9 cellular contexts compared by ENCODE assay signal in the genomic region with DNA sequence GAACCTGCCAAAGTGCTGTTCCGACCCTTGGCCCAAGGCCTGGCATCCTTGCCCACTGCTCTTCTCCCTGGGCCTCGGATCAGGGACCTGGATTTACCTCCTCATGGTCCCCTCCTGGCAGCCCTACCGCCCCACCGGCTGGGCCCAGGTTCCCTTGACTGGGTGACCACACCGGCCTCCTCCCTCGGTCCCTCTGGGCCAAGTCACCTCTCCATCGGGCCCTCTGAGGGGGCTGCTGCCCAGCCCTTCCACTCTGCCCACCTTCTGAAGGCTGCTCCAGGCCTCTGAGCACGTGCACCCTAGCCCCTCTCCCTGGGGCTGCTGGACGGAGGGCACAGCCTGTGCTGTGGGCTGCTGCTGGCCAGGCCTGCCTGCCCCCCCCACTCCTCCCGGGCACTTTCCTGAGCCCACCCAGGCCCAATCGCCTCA. TPM values are rescaled to one million over a fixed set of nuclear protein-coding genes. Genes with fewer than 3 reads are reported as not detected.
DNase-seq lines count a peak whose midpoint lies in the region; ATAC-seq, FAIRE-seq and TF ChIP-seq lines count a peak whose summit lies in the region.
"Had no signal": no experiment of that assay in that cellular context is flagged by ENCODE, and none has a peak within 500 bp of the region (broad histone marks: within the 10 kb centered on the region; RNA-seq: fewer than 3 reads in every experiment).

No MANE protein-coding gene starts in this region.

- DNase-seq in CD8-positive, alpha-beta memory T cell, result no peak
- DNase-seq in NB4 (ENCODE audit: low read depth) (no peak), H1 (ENCODE audit: low read depth in 1 of 2, low spot score in 2 of 2) (no peak), neuronal stem cell (ENCODE audit: low spot score) (no peak), DMS153 treated with DMSO at 0.1 percent for 48 hours (lab: John Stamatoyannopoulos, UW; ENCODE audit: unreplicated experiment) (no peak), OCI-M2 (lab: John Stamatoyannopoulos, UW; ENCODE audit: unreplicated experiment) (no peak)

- peak overlapping the region; percentile 83 for H3K18ac ChIP-seq in H1 (ENCODE audit: extremely low read depth, low read length)
- peak overlapping the region; percentile 99 for H3K18ac ChIP-seq in neuronal stem cell (ENCODE audit: low read length)

- CTCF ChIA-PET in CD8-positive, alpha-beta memory T cell (lab: Charles Lee), result no interaction called here
- CTCF ChIA-PET in H1 (lab: Charles Lee; ENCODE audit: partially characterized antibody), result interaction anchor here (1.1 kb wide), 1 partner anchor 80 kb away, joined by 4 read pairs; no protein-coding TSS in a partner anchor

- H2BK120ac ChIP-seq in H1 (replicated peaks; ENCODE audit: low read depth, low read length) (no peak overlapping the region), neuronal stem cell (ENCODE audit: low read depth, low read length) (peak overlapping the region; percentile 41)

- no peak for TF ChIP-seq POLR2A in NB4 (IDR thresholded peaks at IDR 0.05; ENCODE audit: extremely low read depth, insufficient read length)
- no peak for TF ChIP-seq POLR2A in H1 (IDR thresholded peaks at IDR 0.05; ENCODE audit: control extremely low read depth in 1 of 2, low read depth in 2 of 2, low read length in 2 of 2)

- peaks cover 0 to 7% of the 10 kb centered on the region in 2 experiments for H4K20me1 ChIP-seq in H1 (replicated peaks in 1 of 2; ENCODE audit: control insufficient read depth in 1 of 2, insufficient read depth in 2 of 2, low read length in 2 of 2)

- no peaks in the 10 kb centered on the region for H3K36me3 ChIP-seq in CD8-positive, alpha-beta memory T cell (ENCODE audit: insufficient read depth, low read length)
- H3K36me3 ChIP-seq in H1 (ENCODE audit: control insufficient read depth in 2 of 4, insufficient read depth in 4 of 4, low read length in 3 of 4) (no peaks in the 10 kb centered on the region), neuronal stem cell (replicated peaks in 1 of 2; ENCODE audit: control insufficient read depth in 2 of 2, insufficient read depth in 2 of 2, low read length in 2 of 2) (no peaks in the 10 kb centered on the region)

- POLR2A ChIA-PET in CD8-positive, alpha-beta memory T cell (lab: Charles Lee), result no interaction called here
- POLR2A ChIA-PET in H1 (lab: Charles Lee; ENCODE audit: partially characterized antibody), result no interaction called here

- H2BK15ac ChIP-seq in H1 (ENCODE audit: low read length) (0 out of 2 replicates have a peak overlapping the region, but pooled peaks have one; percentile 29), neuronal stem cell (ENCODE audit: low read length) (peak overlapping the region; percentile 54)

- H3K27me3 Mint-ChIP-seq in CD8-positive, alpha-beta memory T cell, result no peaks in the 10 kb centered on the region

- WGBS in H1 (ENCODE audit: extremely low coverage in 1 of 2, insufficient coverage in 1 of 2, insufficient read length in 1 of 2, insufficient replicate concordance in 2 of 2, low coverage in 1 of 2, low lambda C conversion rate in 2 of 2, missing lambda C conversion rate in 1 of 2), 2 experiments, result 32% methylated on average over 5 of the region's 11 CpGs; no CpG with 5 or more reads in 1 of the 2 experiments
- no CpG with 5 or more reads among the region's 11 CpGs for WGBS in neuronal stem cell (ENCODE audit: extremely low coverage in 2 of 2, insufficient read length in 2 of 2, insufficient replicate concordance in 1 of 2), 2 donors

- H3K9me3 ChIP-seq in CD8-positive, alpha-beta memory T cell (ENCODE audit: low read length), result no peaks in the 10 kb centered on the region
- H3K9me3 ChIP-seq in H1 (ENCODE audit: insufficient read depth in 2 of 2, low read depth in 1 of 2, low read length in 1 of 2), result peaks cover 5 to 14% of the 10 kb centered on the region in 2 experiments; a peak in 3 of 4 replicates
- peaks cover 4 to 9% of the 10 kb centered on the region in 2 donors for H3K9me3 ChIP-seq in neuronal stem cell (replicated peaks in 1 of 2; ENCODE audit: control insufficient read depth in 2 of 2, insufficient read depth in 1 of 2, low read depth in 1 of 2, low read length in 2 of 2)

- H3K23ac ChIP-seq in H1 (ENCODE audit: insufficient read length) (no peak overlapping the region), neuronal stem cell (ENCODE audit: low read depth, low read length, poor library complexity) (peak overlapping the region; percentile 92)

- H3K27ac ChIP-seq in CD8-positive, alpha-beta memory T cell (ENCODE audit: low read depth, low read length), result peak overlapping the region; percentile 92
- no peak overlapping the region for H3K27ac ChIP-seq in H1 (ENCODE audit: low read depth, low read length)
- no peak overlapping the region for H3K27ac ChIP-seq in neuronal stem cell (replicated peaks; ENCODE audit: low read length)

- H3K9me3 Mint-ChIP-seq in CD8-positive, alpha-beta memory T cell, result peaks cover 0 to 5% (median 4%) of the 10 kb centered on the region in 5 donors

- H3K36me3 Mint-ChIP-seq in CD8-positive, alpha-beta memory T cell, result peaks cover 0 to 3% (median 0%) of the 10 kb centered on the region in 3 donors

- H3K4me1 Mint-ChIP-seq in CD8-positive, alpha-beta memory T cell, result peaks cover 6 to 23% (median 9%) of the 10 kb centered on the region in 3 donors

- H3K4me1 ChIP-seq in CD8-positive, alpha-beta memory T cell (ENCODE audit: insufficient read depth, low read length), result peaks cover 13% of the 10 kb centered on the region
- H3K4me1 ChIP-seq in H1 (replicated peaks in 1 of 4; ENCODE audit: control insufficient read depth in 3 of 4, insufficient read depth in 4 of 4, low read length in 3 of 4), result peaks cover 0 to 13% (median 11%) of the 10 kb centered on the region in 4 experiments; a peak in 5 of 7 replicates
- H3K4me1 ChIP-seq in neuronal stem cell (ENCODE audit: control insufficient read depth in 2 of 2, insufficient read depth in 1 of 2, low read depth in 1 of 2, low read length in 2 of 2), result peaks cover 5 to 11% of the 10 kb centered on the region in 2 donors

- no peak overlapping the region for H2AFZ ChIP-seq in H1 (ENCODE audit: low read length)
- peak overlapping the region; percentile 99 for H2AFZ ChIP-seq in neuronal stem cell (ENCODE audit: low read length)

- no peak overlapping the region for H2AK5ac ChIP-seq in H1 (ENCODE audit: low read depth, low read length)
- H2AK5ac ChIP-seq in neuronal stem cell (ENCODE audit: low read depth, low read length), result peak overlapping the region; percentile 59

- H4K8ac ChIP-seq in H1 (ENCODE audit: extremely low read depth, insufficient read depth, low read length) (peak overlapping the region; percentile 28; the same call in 1 of the 2 replicates), neuronal stem cell (ENCODE audit: low read depth, low read length) (no peak overlapping the region)

- TF ChIP-seq RAD21 in H1 (IDR thresholded peaks at IDR 0.05 in 1 of 2, conservative IDR thresholded peaks at IDR 0.05 in 1 of 2; ENCODE audit: low read depth in 2 of 2, low read length in 2 of 2), result no peak

- H3K9ac ChIP-seq in H1 (replicated peaks in 1 of 4; ENCODE audit: extremely low read depth in 1 of 4, low read depth in 3 of 4, low read length in 3 of 4) (0 out of 7 replicates have a peak overlapping the region, but pooled peaks of 1 of the 4 experiments have one; percentile 13), neuronal stem cell (ENCODE audit: low read depth, low read length, poor library complexity) (peak overlapping the region; percentile 98)

- H2BK12ac ChIP-seq in H1 (ENCODE audit: low read depth, low read length) (no peak overlapping the region), neuronal stem cell (ENCODE audit: low read length) (peak overlapping the region; percentile 46)

- H3K27ac Mint-ChIP-seq in CD8-positive, alpha-beta memory T cell, result peak overlapping the region; percentile 62 to 94 (median 91)

- H3K79me1 ChIP-seq in H1 (ENCODE audit: low read depth, low read length) (no peaks in the 10 kb centered on the region), neuronal stem cell (ENCODE audit: low read depth, low read length) (peaks cover 13% of the 10 kb centered on the region)

- no peak overlapping the region for H3K56ac ChIP-seq in H1 (replicated peaks; ENCODE audit: insufficient read length, low read depth, low read length)

- no peak overlapping the region for H4K5ac ChIP-seq in H1 (ENCODE audit: insufficient read length, low read depth, low read length)

- H2BK5ac ChIP-seq in H1 (ENCODE audit: low read depth, low read length) (peak overlapping the region; percentile 16; the same call in 1 of the 2 replicates), neuronal stem cell (ENCODE audit: low read length) (peak overlapping the region; percentile 90)

- H3K4ac ChIP-seq in H1 (replicated peaks; ENCODE audit: insufficient read length, low read depth, low read length) (no peak overlapping the region), neuronal stem cell (ENCODE audit: low read length) (peak overlapping the region; percentile 93)

- FAIRE-seq in H1 (lab: Jason Lieb, UNC), result no peak
- FAIRE-seq: endometrium had no signal

- peaks cover 11% of the 10 kb centered on the region; the same call in 1 of the 2 replicates for H3K23me2 ChIP-seq in H1 (ENCODE audit: low read depth, low read length)

- H3K14ac ChIP-seq in H1 (ENCODE audit: insufficient read length) (no peak overlapping the region), neuronal stem cell (ENCODE audit: low read length) (peak overlapping the region; percentile 47)

- no peak for TF ChIP-seq EP300 in H1 (IDR thresholded peaks at IDR 0.05; ENCODE audit: borderline replicate concordance in 1 of 2, low read depth in 2 of 2, low read length in 2 of 2)

- H3K4me2 ChIP-seq in H1 (ENCODE audit: insufficient read depth in 1 of 2, low read depth in 2 of 2, low read length in 2 of 2) (peak overlapping the region; percentile 77 to 87), neuronal stem cell (ENCODE audit: insufficient read depth, low read length, poor library complexity, severe bottlenecking) (peak overlapping the region; percentile 96)

- TF ChIP-seq CTCF in NB4 (IDR thresholded peaks at IDR 0.05; ENCODE audit: low read depth, low read length), result no peak
- no peak for TF ChIP-seq CTCF in H1 (IDR thresholded peaks at IDR 0.05; ENCODE audit: control extremely low read depth in 1 of 3, insufficient read depth in 1 of 3, low read depth in 1 of 3, low read length in 3 of 3)

- ATAC-seq in HG03469 (IDR thresholded peaks at IDR 0.05; ENCODE audit: unreplicated experiment) (no peak), GM21825 (IDR thresholded peaks at IDR 0.05; ENCODE audit: unreplicated experiment) (no peak)

- no peaks in the 10 kb centered on the region for H3K27me3 ChIP-seq in CD8-positive, alpha-beta memory T cell (ENCODE audit: insufficient read depth, low read length, poor library complexity, severe bottlenecking)
- H3K27me3 ChIP-seq in H1 (replicated peaks in 1 of 4; ENCODE audit: control insufficient read depth in 3 of 4, extremely low read depth in 1 of 4, insufficient read depth in 3 of 4, low read length in 3 of 4), result peaks cover 0 to 10% (median 4%) of the 10 kb centered on the region in 4 experiments; a peak in 4 of 7 replicates
- peaks cover 0 to 12% (median 0%) of the 10 kb centered on the region in 3 experiments for H3K27me3 ChIP-seq in neuronal stem cell (ENCODE audit: control insufficient read depth in 3 of 3, insufficient read depth in 3 of 3, low read depth in 1 of 3, low read length in 3 of 3)

- no peaks in the 10 kb centered on the region; a peak in 1 of 4 replicates for H3K79me2 ChIP-seq in H1 (ENCODE audit: control insufficient read depth in 1 of 2, insufficient read depth in 2 of 2, low read length in 2 of 2)

- H3K4me3 Mint-ChIP-seq in CD8-positive, alpha-beta memory T cell, result peak overlapping the region; percentile 71 to 93 (median 87)

- H3K4me3 ChIP-seq in CD8-positive, alpha-beta memory T cell (ENCODE audit: low read length), result peak overlapping the region; percentile 86
- H3K4me3 ChIP-seq in NB4 (ENCODE audit: low read depth, low read length), result peak overlapping the region; percentile 43
- peak overlapping the region; percentile 51 to 79 (median 76) for H3K4me3 ChIP-seq in H1 (ENCODE audit: extremely low read depth in 1 of 4, insufficient read depth in 2 of 4, low read depth in 3 of 4, low read length in 4 of 4)
- peak overlapping the region; percentile 75 to 94 for H3K4me3 ChIP-seq in neuronal stem cell (ENCODE audit: low read length in 2 of 2)

- H2BK20ac ChIP-seq in H1 (ENCODE audit: low read length), result no peak overlapping the region

- H4K91ac ChIP-seq in H1 (replicated peaks; ENCODE audit: insufficient read length, low read length) (no peak overlapping the region), neuronal stem cell (ENCODE audit: low read depth, low read length, poor library complexity) (no peak overlapping the region)

RNA-seq across cellular contexts. Expression of a gene that starts 9.3 kb away (rescaled TPM):
- under 1 TPM in 1 of 2 experiments, not detected in 1; 0.44 TPM for total RNA-seq in CD8-positive, alpha-beta memory T cell
- polyA plus RNA-seq in CD8-positive, alpha-beta memory T cell, result 6.8 TPM
- total RNA-seq in H1 (2021; fragmentation: NEBNext Ultra II Directional; extraction: Animal tissue kit (Norgen Biotek cat#: 25700)), result 0.91 TPM in 1 of 2 replicates, not detected in the other
- polyA plus RNA-seq in H1 (2011; rRNA removed), result 1.7 and 4.0 TPM in 2 replicates
- polyA plus RNA-seq in H1 (2011; cell fraction: cytosol; rRNA removed), result 2.4 TPM
- 9.8 TPM for polyA plus RNA-seq in H1 (2011; cell fraction: nucleus; rRNA removed)
- polyA plus RNA-seq in H1 (2012, experiment 1 of 2), result 0.18 to 1.4 TPM (median 1.2 TPM) in 4 replicates
- polyA plus RNA-seq in H1 (2012, experiment 2 of 2), result 1.3 TPM
- 1.2 TPM for polyA plus RNA-seq in H1 (2013, experiment 1 of 2)
- polyA plus RNA-seq in H1 (2013, experiment 2 of 2), result 1.0 TPM
- 0.47 and 0.54 TPM in 2 replicates for polyA minus RNA-seq in H1 (2011; rRNA and poly(A)+ RNA removed)
- not detected for polyA minus RNA-seq in H1 (2011; cell fraction: cytosol; rRNA and poly(A)+ RNA removed)
- 0.70 TPM for polyA minus RNA-seq in H1 (2011; cell fraction: nucleus; rRNA and poly(A)+ RNA removed)
- polyA plus RNA-seq in neuronal stem cell (2013, experiment 1 of 2), result 1.1 TPM
- 1.4 TPM for polyA plus RNA-seq in neuronal stem cell (2013, experiment 2 of 2)

RNA-seq across cellular contexts. Expression of a gene that starts 55.6 kb away (rescaled TPM):
- total RNA-seq in CD8-positive, alpha-beta memory T cell, result 10 to 100 TPM; 41.3 to 45.5 TPM
- polyA plus RNA-seq in CD8-positive, alpha-beta memory T cell, result 23.2 TPM
- total RNA-seq in H1 (2021; fragmentation: NEBNext Ultra II Directional; extraction: Animal tissue kit (Norgen Biotek cat#: 25700)), result 44.4 and 46.0 TPM in 2 replicates
- 35.3 and 54.6 TPM in 2 replicates for polyA plus RNA-seq in H1 (2011; rRNA removed)
- 39.9 TPM for polyA plus RNA-seq in H1 (2011; cell fraction: cytosol; rRNA removed)
- polyA plus RNA-seq in H1 (2011; cell fraction: nucleus; rRNA removed), result 87.5 TPM
- 35.5 to 45.3 TPM (median 42.8 TPM) in 4 replicates for polyA plus RNA-seq in H1 (2012, experiment 1 of 2)
- polyA plus RNA-seq in H1 (2012, experiment 2 of 2), result 46.9 TPM
- polyA plus RNA-seq in H1 (2013, experiment 1 of 2), result 27.5 TPM
- 26.7 TPM for polyA plus RNA-seq in H1 (2013, experiment 2 of 2)
- polyA minus RNA-seq in H1 (2011; rRNA and poly(A)+ RNA removed), result 15.9 and 21.5 TPM in 2 replicates
- 18.1 TPM for polyA minus RNA-seq in H1 (2011; cell fraction: cytosol; rRNA and poly(A)+ RNA removed)
- 16.7 TPM for polyA minus RNA-seq in H1 (2011; cell fraction: nucleus; rRNA and poly(A)+ RNA removed)
- 35.1 TPM for polyA plus RNA-seq in neuronal stem cell (2013, experiment 1 of 2)
- polyA plus RNA-seq in neuronal stem cell (2013, experiment 2 of 2), result 35.3 TPM
